ENCODE assay signal across 23 cellular contexts in the genomic region with DNA sequence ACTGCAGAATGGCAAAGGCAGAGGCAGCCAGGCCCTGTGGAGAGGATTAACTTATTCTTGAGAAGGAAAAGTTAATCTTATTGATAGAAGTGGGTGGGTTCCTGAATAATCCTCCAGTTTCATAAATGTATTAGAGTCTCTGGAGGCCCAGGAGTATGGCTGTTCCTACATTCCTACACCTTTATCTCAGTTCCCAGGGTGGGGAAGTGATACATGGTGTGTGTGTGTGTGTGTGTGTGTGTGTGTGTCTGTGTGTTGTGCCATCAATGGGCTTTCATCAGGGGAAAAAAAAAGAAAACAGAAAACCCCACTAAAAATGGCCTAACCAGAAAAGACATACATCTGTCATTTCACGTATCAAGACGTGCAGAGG. TPM values are rescaled to one million over a fixed set of nuclear protein-coding genes. Genes with fewer than 3 reads are reported as not detected.
A peak's percentile ranks its signal among the peaks of the same experiment; 100 is the strongest.
DNase-seq lines count a peak whose midpoint lies in the region; ATAC-seq and TF ChIP-seq lines count a peak whose summit lies in the region.
"Had no signal": no experiment of that assay in that cellular context is flagged by ENCODE, and none has a peak within 500 bp of the region (broad histone marks: within the 10 kb centered on the region; RNA-seq: fewer than 3 reads in every experiment).

No MANE protein-coding gene starts in this region.

- intact Hi-C loops in left ventricle myocardium superior (cut with micrococcal nuclease) = no loop called here
- intact Hi-C loops in cardiac septum (cut with DNase I) = no loop called here

- peaks cover 6% of the 10 kb centered on the region for H3K4me1 Mint-ChIP-seq in memory B cell
- H3K4me1 Mint-ChIP-seq: CD4-positive, alpha-beta memory T cell had no signal

- DNase-seq in left ventricle myocardium superior (no peak), cardiac septum (ENCODE audit: low spot score) (no peak), memory B cell (ENCODE audit: low spot score in 2 of 2) (no peak), G401 (ENCODE audit: low spot score) (no peak), cortex of kidney (lab: John Stamatoyannopoulos, UW) (no peak), GM13977 (ENCODE audit: low spot score) (no peak)
- DNase-seq in stimulated activated CD4-positive, alpha-beta T cell treated with anti-CD3 and anti-CD28 coated beads, Interleukin-4, amount 100 ng/mL, for 24 hours = no peak
- DNase-seq: activated CD4-positive, alpha-beta memory T cell treated with anti-CD3 and anti-CD28 coated beads, Interleukin-2, amount 10 ng/mL, durations not matched to agents 7 days and 5 days; activated T-cell treated with anti-CD3 and anti-CD28 coated beads, Interleukin-2, amount 50 U/mL, for 4 hours; CD4-positive, alpha-beta memory T cell; DMS79; mesendoderm; NCI-H1105; NCI-H2081 treated with DMSO at 0.1 percent for 48 hours; NCI-H510A; SHP77; stimulated activated CD4-positive, alpha-beta T cell treated with anti-CD3 and anti-CD28 coated beads, Interleukin-4, amount 100 ng/mL, for 4 hours had no signal

- no peak for TF ChIP-seq CTCF in OCI-LY3 (IDR thresholded peaks at IDR 0.05; ENCODE audit: low read depth, low read length)
- TF ChIP-seq CTCF in GM13977 (IDR thresholded peaks at IDR 0.05; ENCODE audit: extremely low read depth, insufficient read depth, missing control alignments) = no peak

- ATAC-seq in left ventricle myocardium superior (peak; percentile 15), memory B cell (ENCODE audit: low read depth) (no peak)

- H3K27ac Mint-ChIP-seq in memory B cell = peak overlapping the region; percentile 12
- H3K27ac Mint-ChIP-seq: activated CD4-positive, alpha-beta memory T cell treated with anti-CD3 and anti-CD28 coated beads, Interleukin-2, amount 10 ng/mL, durations not matched to agents 7 days and 5 days; activated naive CD4-positive, alpha-beta T cell treated with anti-CD3 and anti-CD28 coated beads, Interleukin-2, amount 50 U/mL, for 72 hours; nephron had no signal

- H3K27me3 Mint-ChIP-seq in memory B cell = no peaks in the 10 kb centered on the region
- H3K27me3 Mint-ChIP-seq: activated CD4-positive, alpha-beta memory T cell treated with anti-CD3 and anti-CD28 coated beads, Interleukin-2, amount 10 ng/mL, durations not matched to agents 7 days and 5 days; CD4-positive, alpha-beta memory T cell had no signal

- peaks cover 5% of the 10 kb centered on the region for H3K36me3 Mint-ChIP-seq in memory B cell

- H2AFZ ChIP-seq in OCI-LY3 (ENCODE audit: low read depth, low read length) = no peak overlapping the region

- no peaks in the 10 kb centered on the region for H3K36me3 ChIP-seq in OCI-LY3 (replicated peaks; ENCODE audit: low read depth, low read length)
- H3K36me3 ChIP-seq: uterus had no signal

- H4K20me1 ChIP-seq in OCI-LY3 (ENCODE audit: insufficient read depth, low read length) = no peaks in the 10 kb centered on the region

- no peaks in the 10 kb centered on the region for H3K27me3 ChIP-seq in OCI-LY3 (ENCODE audit: low read depth, low read length)
- H3K27me3 ChIP-seq: uterus had no signal

- peak overlapping the region; percentile 27 for H3K27ac ChIP-seq in OCI-LY3 (ENCODE audit: low read length)
- H3K27ac ChIP-seq: uterus had no signal

- H3K79me2 ChIP-seq in OCI-LY3 (ENCODE audit: low read length) = no peaks in the 10 kb centered on the region

- H3K4me3 Mint-ChIP-seq in memory B cell = no peak overlapping the region
- H3K4me3 Mint-ChIP-seq: activated CD4-positive, alpha-beta memory T cell treated with anti-CD3 and anti-CD28 coated beads, Interleukin-2, amount 10 ng/mL, durations not matched to agents 7 days and 5 days; activated T-cell treated with anti-CD3 and anti-CD28 coated beads, Interleukin-2, amount 50 U/mL, for 4 hours; CD4-positive, alpha-beta memory T cell; nephron had no signal

- H3K9ac ChIP-seq in OCI-LY3 (ENCODE audit: low read length) = no peak overlapping the region

- H3K4me2 ChIP-seq in OCI-LY3 (ENCODE audit: low read length) = peak overlapping the region; percentile 52

- in situ Hi-C loops in G401 (cut with HindIII; ENCODE audit: low sequenced_read_pairs) (no loop called here), GM13977 (cut with MboI; ENCODE audit: low pct_unique_long_range_greater_than_20kb, low sequenced_read_pairs, unreplicated experiment) (no loop called here)

- peaks cover 4% of the 10 kb centered on the region for H3K9me3 Mint-ChIP-seq in memory B cell
- H3K9me3 Mint-ChIP-seq: activated T-cell treated with anti-CD3 and anti-CD28 coated beads, Interleukin-2, amount 50 U/mL, for 4 hours; nephron had no signal

- no peak overlapping the region for H3K4me3 ChIP-seq in OCI-LY3 (ENCODE audit: low read length)
- H3K4me3 ChIP-seq: skin epidermis, uterus had no signal

- H3K9me3 ChIP-seq in OCI-LY3 (ENCODE audit: insufficient read depth, low read length) = no peaks in the 10 kb centered on the region
- H3K9me3 ChIP-seq: uterus had no signal

- H3K4me1 ChIP-seq in OCI-LY3 (ENCODE audit: low read length) = peaks cover 19% of the 10 kb centered on the region
- H3K4me1 ChIP-seq: uterus had no signal

RNA-seq across cellular contexts. Expression of gene GSDME, which starts 22.0 kb away (rescaled TPM):
- total RNA-seq in left ventricle myocardium superior = 5.3 TPM
- 7.5 TPM for total RNA-seq in cardiac septum
- total RNA-seq in G401 (2014; rRNA removed; shearing (Covaris generic)) = 1.3 and 4.8 TPM in 2 replicates
- total RNA-seq: HT-29 had no signal
